ENCODE assay signal across 1 cellular context in the genomic region with DNA sequence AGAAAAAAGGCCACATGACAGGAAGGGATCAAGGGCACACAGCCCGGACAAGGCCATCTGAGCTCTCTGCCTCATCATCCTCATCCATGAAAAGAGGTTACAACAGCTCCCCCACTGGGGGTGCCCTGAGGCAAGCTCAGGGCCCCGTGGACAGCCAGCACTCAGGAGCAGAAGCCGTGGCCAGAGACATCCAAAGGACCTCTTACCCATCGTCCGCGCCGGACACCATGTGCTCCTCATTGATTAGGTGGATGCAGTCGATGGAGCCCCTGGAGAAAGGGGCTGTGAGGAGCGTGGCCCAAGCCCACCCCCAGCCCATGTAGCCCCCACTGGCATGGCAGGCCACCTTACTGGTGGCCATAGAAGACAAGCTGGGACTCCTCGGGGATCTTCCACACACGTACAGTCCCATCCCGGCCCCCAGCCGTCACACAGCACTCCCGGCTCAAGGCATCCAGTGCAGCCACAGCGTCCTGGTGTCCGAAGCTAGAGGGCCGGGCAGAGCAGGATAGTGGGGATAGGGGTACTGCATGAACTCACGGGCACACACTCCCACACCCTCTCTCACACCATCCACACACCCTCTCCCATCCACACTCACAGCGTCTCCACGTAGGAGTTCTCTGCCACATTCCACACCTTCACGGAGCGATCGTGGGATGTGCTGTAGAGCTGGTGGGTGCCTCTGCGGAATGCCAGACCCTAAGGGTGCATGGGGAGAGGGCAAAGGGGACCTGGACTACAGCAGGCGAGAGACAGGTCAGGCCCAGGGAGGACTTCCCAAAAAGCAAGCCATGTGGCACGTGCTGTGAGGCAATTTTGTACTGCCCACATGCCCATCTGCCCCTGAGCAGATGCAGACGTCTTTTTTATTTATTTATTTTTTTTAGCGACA.
TF ChIP-seq lines count a peak whose summit lies in the region.

No MANE protein-coding gene starts in this region.

TF ChIP-seq in HepG2, 621 proteins besides CTCF, POLR2A, EP300 and RAD21:
- TF ChIP-seq KDM5A (IDR thresholded peaks at IDR 0.05; ENCODE audit: borderline replicate concordance, low read length) (no peak), RBFOX2 (IDR thresholded peaks at IDR 0.05; ENCODE audit: low read depth, low read length) (0 out of 2 replicates have a peak, but pooled peaks have one; percentile 23), TBL1XR1 (IDR thresholded peaks at IDR 0.05; ENCODE audit: borderline replicate concordance, low read length, partially characterized antibody) (no peak)
